In genomic region chr15:92891533-92892200, GRCh38 we compare ENCODE assay signal across 15 cellular contexts. TPM values are rescaled to one million over a fixed set of nuclear protein-coding genes. Genes with fewer than 3 reads are reported as not detected.
DNase-seq lines count a peak whose midpoint lies in the region; ATAC-seq and TF ChIP-seq lines count a peak whose summit lies in the region.
"Had no signal": no experiment of that assay in that cellular context is flagged by ENCODE, and none has a peak within 500 bp of the region (broad histone marks: within the 10 kb centered on the region; RNA-seq: fewer than 3 reads in every experiment).

No MANE protein-coding gene starts in this region.

- POLR2A ChIA-PET in activated naive CD8-positive, alpha-beta T cell treated with anti-CD3 and anti-CD28 coated beads, Interleukin-2, amount 10 ng/mL, durations not matched to agents 7 days and 5 days (lab: Charles Lee) = interaction anchor here (0.5 to 19.0 kb wide), 5 partner anchors 9 to 838 kb away, joined by 4 to 711 read pairs (median 56); partner anchors contain the start of gene CHD2

- H3K9ac ChIP-seq in trophoblast cell (ENCODE audit: low read length) = no peak overlapping the region

- H3K27ac Mint-ChIP-seq in natural killer cell (peak overlapping the region; percentile 78 to 84), naive B cell (peak overlapping the region in 5 of 6 donors; percentile 30 to 84 (median 63))
- H3K27ac Mint-ChIP-seq in natural killer cell treated with Interleukin-12 subunit alpha and Interleukin-12 subunit beta and Interleukin-15 and Interleukin-18, amount 100 ng/mL, for 72 hours = peak overlapping the region in 1 of 2 donors; percentile 90
- H3K27ac Mint-ChIP-seq in activated naive CD8-positive, alpha-beta T cell treated with anti-CD3 and anti-CD28 coated beads, Interleukin-2, amount 10 ng/mL, durations not matched to agents 7 days and 5 days = peak overlapping the region; percentile 14
- H3K27ac Mint-ChIP-seq: dendritic cell treated with granulocyte-macrophage colony-stimulating factor and Interleukin-4, amounts not matched to agents 40 ng/mL and 50 ng/mL, for 4 days had no signal

- no peak overlapping the region for H3K23ac ChIP-seq in trophoblast cell (ENCODE audit: low read length)

- H2BK5ac ChIP-seq in trophoblast cell (ENCODE audit: low read depth, low read length, poor library complexity) = no peak overlapping the region

- no peak overlapping the region for H2BK12ac ChIP-seq in trophoblast cell (ENCODE audit: low read length)

- H3K4me1 ChIP-seq in trophoblast cell (ENCODE audit: control insufficient read depth in 1 of 2, insufficient read depth in 2 of 2, low read length in 2 of 2) = no peaks in the 10 kb centered on the region
- H3K4me1 ChIP-seq: SJCRH30 had no signal

- ATAC-seq in natural killer cell (no peak), naive B cell (ENCODE audit: low read depth in 2 of 2) (no peak), GM18502 (IDR thresholded peaks at IDR 0.05; ENCODE audit: poor library complexity, unreplicated experiment) (no peak), HG03521 (IDR thresholded peaks at IDR 0.05; ENCODE audit: unreplicated experiment) (no peak)
- ATAC-seq in natural killer cell treated with Interleukin-12 subunit alpha and Interleukin-12 subunit beta and Interleukin-15 and Interleukin-18, amount 100 ng/mL, for 72 hours = no peak
- no peak for ATAC-seq in activated naive CD8-positive, alpha-beta T cell treated with anti-CD3 and anti-CD28 coated beads, Interleukin-2, amount 10 ng/mL, durations not matched to agents 7 days and 5 days (ENCODE audit: low read depth)

- H3K4me3 Mint-ChIP-seq in natural killer cell (peak overlapping the region; percentile 51), naive B cell (peak overlapping the region in 2 of 8 donors; percentile 32 to 33)
- H3K4me3 Mint-ChIP-seq in natural killer cell treated with Interleukin-12 subunit alpha and Interleukin-12 subunit beta and Interleukin-15 and Interleukin-18, amount 100 ng/mL, for 72 hours = no peak overlapping the region
- peak overlapping the region; percentile 73 for H3K4me3 Mint-ChIP-seq in activated naive CD8-positive, alpha-beta T cell treated with anti-CD3 and anti-CD28 coated beads, Interleukin-2, amount 10 ng/mL, durations not matched to agents 7 days and 5 days
- H3K4me3 Mint-ChIP-seq: dendritic cell treated with granulocyte-macrophage colony-stimulating factor and Interleukin-4, amounts not matched to agents 40 ng/mL and 50 ng/mL, for 4 days had no signal

- no peak overlapping the region for H4K91ac ChIP-seq in trophoblast cell (ENCODE audit: low read depth, low read length)

- no CpG with 5 or more reads among the region's 3 CpGs for WGBS in trophoblast cell (ENCODE audit: extremely low coverage, insufficient coverage, insufficient read length)

- peaks cover 25% of the 10 kb centered on the region in 2 experiments for H3K36me3 ChIP-seq in trophoblast cell (ENCODE audit: control insufficient read depth in 1 of 2, insufficient read depth in 2 of 2, low read length in 2 of 2)

- H3K27ac ChIP-seq in trophoblast cell (ENCODE audit: low read depth, low read length) (no peak overlapping the region), caudate nucleus (ENCODE audit: low read depth, low read length) (no peak overlapping the region)
- H3K27ac ChIP-seq: SJCRH30 had no signal

- no peak for TF ChIP-seq CTCF in natural killer cell (IDR thresholded peaks at IDR 0.05)

- H3K27me3 Mint-ChIP-seq in natural killer cell (ENCODE audit: low read depth in 2 of 2) = no peaks in the 10 kb centered on the region
- no peaks in the 10 kb centered on the region for H3K27me3 Mint-ChIP-seq in natural killer cell treated with Interleukin-12 subunit alpha and Interleukin-12 subunit beta and Interleukin-15 and Interleukin-18, amount 100 ng/mL, for 72 hours
- H3K27me3 Mint-ChIP-seq in activated naive CD8-positive, alpha-beta T cell treated with anti-CD3 and anti-CD28 coated beads, Interleukin-2, amount 10 ng/mL, durations not matched to agents 7 days and 5 days = no peaks in the 10 kb centered on the region
- H3K27me3 Mint-ChIP-seq in naive B cell = no peaks in the 10 kb centered on the region
- H3K27me3 Mint-ChIP-seq: dendritic cell treated with granulocyte-macrophage colony-stimulating factor and Interleukin-4, amounts not matched to agents 40 ng/mL and 50 ng/mL, for 4 days had no signal

- no peak overlapping the region for H3K4me3 ChIP-seq in trophoblast cell (ENCODE audit: low read depth, low read length)
- H3K4me3 ChIP-seq: SJCRH30 had no signal

- H3K4me2 ChIP-seq in trophoblast cell (ENCODE audit: low read length) = no peak overlapping the region

- no peak overlapping the region for H4K12ac ChIP-seq in trophoblast cell (ENCODE audit: low read depth, low read length)

- DNase-seq in natural killer cell = no peak
- DNase-seq in natural killer cell treated with Interleukin-12 subunit alpha and Interleukin-12 subunit beta and Interleukin-15 and Interleukin-18, amount 100 ng/mL, for 72 hours (ENCODE audit: low spot score) = no peak
- no peak for DNase-seq in activated naive CD8-positive, alpha-beta T cell treated with anti-CD3 and anti-CD28 coated beads, Interleukin-2, amount 10 ng/mL, durations not matched to agents 7 days and 5 days
- no peak for DNase-seq in naive B cell
- DNase-seq in trophoblast cell = no peak
- no peak for DNase-seq in caudate nucleus (lab: John Stamatoyannopoulos, UW)
- DNase-seq: activated CD4-positive, CD25-positive, alpha-beta regulatory T cell; activated naive CD4-positive, alpha-beta T cell treated with anti-CD3 and anti-CD28 coated beads, Interleukin-2, amount 50 U/mL, for 16 hours; foreskin melanocyte; GDM1; NCI-H2029; SJCRH30 had no signal

- no peak overlapping the region for H2BK120ac ChIP-seq in trophoblast cell (ENCODE audit: insufficient read depth, low read length, poor library complexity)

- H4K8ac ChIP-seq in trophoblast cell (ENCODE audit: low read depth, low read length) = no peak overlapping the region

- no peak overlapping the region for H2AK5ac ChIP-seq in trophoblast cell (ENCODE audit: low read length)

- no peaks in the 10 kb centered on the region for H3K9me3 ChIP-seq in trophoblast cell (ENCODE audit: insufficient read depth, low read depth, low read length)
- H3K9me3 ChIP-seq: SJCRH30 had no signal

- no peaks in the 10 kb centered on the region for H3K27me3 ChIP-seq in trophoblast cell (ENCODE audit: insufficient read depth, low read length)
- H3K27me3 ChIP-seq: SJCRH30 had no signal

- H3K9me3 Mint-ChIP-seq in natural killer cell (no peaks in the 10 kb centered on the region), naive B cell (no peaks in the 10 kb centered on the region)
- no peaks in the 10 kb centered on the region for H3K9me3 Mint-ChIP-seq in natural killer cell treated with Interleukin-12 subunit alpha and Interleukin-12 subunit beta and Interleukin-15 and Interleukin-18, amount 100 ng/mL, for 72 hours
- H3K9me3 Mint-ChIP-seq in activated naive CD8-positive, alpha-beta T cell treated with anti-CD3 and anti-CD28 coated beads, Interleukin-2, amount 10 ng/mL, durations not matched to agents 7 days and 5 days = no peaks in the 10 kb centered on the region
- H3K9me3 Mint-ChIP-seq: dendritic cell treated with granulocyte-macrophage colony-stimulating factor and Interleukin-4, amounts not matched to agents 40 ng/mL and 50 ng/mL, for 4 days had no signal

- no peak overlapping the region for H3K18ac ChIP-seq in trophoblast cell (ENCODE audit: low read length)

- H2AFZ ChIP-seq in trophoblast cell (ENCODE audit: insufficient read depth, low read length, poor library complexity) = no peak overlapping the region

- H3K4me1 Mint-ChIP-seq in natural killer cell (peaks cover 54 to 62% of the 10 kb centered on the region in 2 donors), naive B cell (peaks cover 38 to 58% (median 44%) of the 10 kb centered on the region in 3 donors)
- peaks cover 41 to 50% of the 10 kb centered on the region in 2 donors for H3K4me1 Mint-ChIP-seq in natural killer cell treated with Interleukin-12 subunit alpha and Interleukin-12 subunit beta and Interleukin-15 and Interleukin-18, amount 100 ng/mL, for 72 hours (ENCODE audit: low read depth in 2 of 2)
- H3K4me1 Mint-ChIP-seq in activated naive CD8-positive, alpha-beta T cell treated with anti-CD3 and anti-CD28 coated beads, Interleukin-2, amount 10 ng/mL, durations not matched to agents 7 days and 5 days = peaks cover 65% of the 10 kb centered on the region

- intact Hi-C loops in natural killer cell (cut with micrococcal nuclease) = no loop called here

- H3K4ac ChIP-seq in trophoblast cell (ENCODE audit: low read depth, low read length) = no peak overlapping the region

- H3K79me2 ChIP-seq in trophoblast cell (ENCODE audit: control insufficient read depth, insufficient read depth, low read length, poor library complexity) = peaks cover 3% of the 10 kb centered on the region

- H3K14ac ChIP-seq in trophoblast cell (ENCODE audit: low read length) = no peak overlapping the region

- no peaks in the 10 kb centered on the region for H3K79me1 ChIP-seq in trophoblast cell (ENCODE audit: low read length)

- H3K36me3 Mint-ChIP-seq in natural killer cell (peaks cover 9% of the 10 kb centered on the region), naive B cell (peaks cover 8 to 38% of the 10 kb centered on the region in 2 donors)
- peaks cover 26% of the 10 kb centered on the region for H3K36me3 Mint-ChIP-seq in natural killer cell treated with Interleukin-12 subunit alpha and Interleukin-12 subunit beta and Interleukin-15 and Interleukin-18, amount 100 ng/mL, for 72 hours
- H3K36me3 Mint-ChIP-seq in activated naive CD8-positive, alpha-beta T cell treated with anti-CD3 and anti-CD28 coated beads, Interleukin-2, amount 10 ng/mL, durations not matched to agents 7 days and 5 days = peaks cover 63% of the 10 kb centered on the region

RNA-seq across cellular contexts. Expression of gene CHD2, which starts 8.5 kb away (rescaled TPM):
- 100 to 1,000 TPM; 418 to 449 (median 441) TPM for total RNA-seq in natural killer cell
- total RNA-seq in natural killer cell treated with Interleukin-12 subunit alpha and Interleukin-12 subunit beta and Interleukin-15 and Interleukin-18, amount 100 ng/mL, for 72 hours = 100 to 1,000 TPM; 177 to 180 TPM
- 100 to 1,000 TPM; 218 to 236 TPM for total RNA-seq in activated naive CD8-positive, alpha-beta T cell treated with anti-CD3 and anti-CD28 coated beads, Interleukin-2, amount 10 ng/mL, durations not matched to agents 7 days and 5 days
- polyA plus RNA-seq in naive B cell (ENCODE audit: low read depth in 6 of 6) = 100 to 1,000 TPM in 1 of 6 donors, 10 to 100 TPM in 5; 41.6 to 134 (median 85.2) TPM
- 98.2 and 104 TPM in 2 replicates for polyA plus RNA-seq in trophoblast cell (2013)
